2 cellular contexts compared by ENCODE assay signal in genomic region chr9:111350556-111350955, GRCh38.
TF ChIP-seq lines count a peak whose summit lies in the region.

No MANE protein-coding gene starts in this region.

TF ChIP-seq in A549, 52 proteins besides CTCF, POLR2A, EP300 and RAD21 (continued from another document):
- TF ChIP-seq CEBPB (IDR thresholded peaks at IDR 0.05) (no peak), HES2 (IDR thresholded peaks at IDR 0.05) (no peak)

TF ChIP-seq in IMR-90, 13 proteins besides CTCF, POLR2A, EP300 and RAD21 (continued from another document):
- TF ChIP-seq CEBPB (IDR thresholded peaks at IDR 0.05; ENCODE audit: low read depth, low read length), result no peak
- no peak for TF ChIP-seq MAZ (IDR thresholded peaks at IDR 0.05; ENCODE audit: borderline replicate concordance, low read depth, low read length)
- no peak for TF ChIP-seq BHLHE40 (IDR thresholded peaks at IDR 0.05; ENCODE audit: low read depth, low read length)
- no peak for TF ChIP-seq RFX5 (IDR thresholded peaks at IDR 0.05; ENCODE audit: low read depth, low read length)
- no peak for TF ChIP-seq FOS (IDR thresholded peaks at IDR 0.05; ENCODE audit: low read depth, low read length)
- no peak for TF ChIP-seq MXI1 (IDR thresholded peaks at IDR 0.05; ENCODE audit: borderline replicate concordance, low read depth, low read length)
- no peak for TF ChIP-seq RCOR1 (IDR thresholded peaks at IDR 0.05; ENCODE audit: insufficient replicate concordance, low read length)
- no peak for TF ChIP-seq NFE2L2 (IDR thresholded peaks at IDR 0.05; ENCODE audit: low read depth, low read length)
- TF ChIP-seq MAFK (IDR thresholded peaks at IDR 0.05; ENCODE audit: low read depth, low read length), result no peak
- no peak for TF ChIP-seq CHD1 (IDR thresholded peaks at IDR 0.05; ENCODE audit: low read depth, low read length)
- no peak for TF ChIP-seq ELK1 (IDR thresholded peaks at IDR 0.05; ENCODE audit: borderline replicate concordance, low read depth, low read length)
